Comparison of ENCODE assay signal across 16 cellular contexts in genomic region chr4:144024399-144025053, GRCh38. TPM values are rescaled to one million over a fixed set of nuclear protein-coding genes. Genes with fewer than 3 reads are reported as not detected.
"Had no signal": no experiment of that assay in that cellular context is flagged by ENCODE, and none has a peak within 500 bp of the region (broad histone marks: within the 10 kb centered on the region; RNA-seq: fewer than 3 reads in every experiment).

No MANE protein-coding gene starts in this region.

RNA-seq across cellular contexts. Expression of gene GYPB, which starts 5.3 kb away (rescaled TPM):
- total RNA-seq: activated naive CD4-positive, alpha-beta T cell treated with anti-CD3 and anti-CD28 coated beads for 36 hours; activated naive CD4-positive, alpha-beta T cell treated with anti-CD3 and anti-CD28 coated beads, Interleukin-2, amount 50 U/mL, for 72 hours; activated naive CD8-positive, alpha-beta T cell treated with anti-CD3 and anti-CD28 coated beads for 36 hours; activated T-cell treated with anti-CD3 and anti-CD28 coated beads, Interleukin-2, amount 50 U/mL, for 4 hours; activated T-cell treated with anti-CD3 and anti-CD28 coated beads, Interleukin-2, amount 50 U/mL, for 72 hours; activated T-helper 1 cell treated with anti-CD3 and anti-CD28 coated beads, Interleukin-12 subunit alpha, Interleukin-12 subunit beta, Interleukin-2, Interleukin-4 antibody, amounts not matched to agents 30 ng/mL and 10 ng/mL and 1 ng/mL, durations not matched to agents 14 hours and 24 hours and 36 hours; activated T-helper 17 cell treated with anti-CD3 and anti-CD28 coated beads, Interleukin-2, amount 50 U/mL, for 72 hours; activated T-helper 2 cell treated with anti-CD3 and anti-CD28 coated beads, Interferon-gamma antibody, Interleukin-2, Interleukin-4, amounts not matched to agents 10 μg/mL and 5 μg/mL and 100 μg/mL, durations not matched to agents 14 hours and 24 hours and 36 hours; adrenal gland; ascending aorta; astrocyte; body of pancreas; breast epithelium; bronchial epithelial cell; cardiac muscle cell; chondrocyte had no signal
